13 cellular contexts compared by ENCODE assay signal in the genomic region with DNA sequence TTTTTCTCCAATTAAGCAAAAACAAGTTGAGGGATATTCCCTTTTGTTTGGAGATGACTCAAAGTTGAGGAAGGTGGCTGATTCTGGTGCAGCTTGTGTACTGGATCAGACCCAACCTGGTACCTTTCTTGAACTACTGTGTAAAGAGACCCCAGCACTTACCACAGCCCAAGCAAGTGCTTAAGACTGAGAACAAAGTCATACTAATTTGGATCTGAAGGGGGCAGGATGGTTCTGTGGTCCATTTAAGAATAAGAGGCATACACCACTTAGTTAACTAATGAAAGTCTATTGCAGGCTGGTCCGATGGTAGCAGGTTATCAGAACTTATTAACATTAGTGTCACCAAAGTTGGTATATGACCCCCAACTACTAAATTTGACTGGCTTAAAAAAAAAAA. TPM values are rescaled to one million over a fixed set of nuclear protein-coding genes. Genes with fewer than 3 reads are reported as not detected.
DNase-seq lines count a peak whose midpoint lies in the region; ATAC-seq and TF ChIP-seq lines count a peak whose summit lies in the region.
"Had no signal": no experiment of that assay in that cellular context is flagged by ENCODE, and none has a peak within 500 bp of the region (broad histone marks: within the 10 kb centered on the region; RNA-seq: fewer than 3 reads in every experiment).

No MANE protein-coding gene starts in this region.

- peaks cover 15% of the 10 kb centered on the region for H3K27me3 Mint-ChIP-seq in endothelial cell (ENCODE audit: unreplicated experiment)

- peak; percentile 19; the same call in 1 of the 2 replicates for TF ChIP-seq CTCF in OCI-LY3 (IDR thresholded peaks at IDR 0.05; ENCODE audit: low read depth, low read length)
- no peak for TF ChIP-seq CTCF in endothelial cell (IDR thresholded peaks at IDR 0.05; ENCODE audit: unreplicated experiment)

- H2AFZ ChIP-seq in OCI-LY3 (ENCODE audit: low read depth, low read length) = no peak overlapping the region

- H4K20me1 ChIP-seq in OCI-LY3 (ENCODE audit: insufficient read depth, low read length) = no peaks in the 10 kb centered on the region

- DNase-seq in EH (ENCODE audit: low read depth) = peak; percentile 7
- DNase-seq in endothelial cell (ENCODE audit: low spot score) = no peak
- DNase-seq in lung microvascular endothelial cell (ENCODE audit: low read depth in 2 of 2) = peak; percentile 70 to 73
- DNase-seq in NCI-H1436 (lab: John Stamatoyannopoulos, UW) = no peak
- no peak for DNase-seq in NCI-H2029 (lab: John Stamatoyannopoulos, UW)
- DNase-seq: activated CD4-positive, alpha-beta T cell treated with anti-CD3 and anti-CD28 coated beads for 1 hour; activated naive CD8-positive, alpha-beta T cell treated with anti-CD3 and anti-CD28 coated beads, Interleukin-2, amount 50 U/mL, for 24 hours; NCI-H1930; substantia nigra; SW 1271 had no signal

- no peaks in the 10 kb centered on the region for H3K9me3 Mint-ChIP-seq in endothelial cell (ENCODE audit: unreplicated experiment)
- H3K9me3 Mint-ChIP-seq: activated naive CD8-positive, alpha-beta T cell treated with anti-CD3 and anti-CD28 coated beads, Interleukin-2, amount 50 U/mL, for 24 hours had no signal

- H3K4me1 ChIP-seq in OCI-LY3 (ENCODE audit: low read length) = peaks cover 9% of the 10 kb centered on the region

- H3K36me3 Mint-ChIP-seq in endothelial cell (ENCODE audit: low read depth, unreplicated experiment) = peaks cover 80% of the 10 kb centered on the region

- H3K36me3 ChIP-seq in OCI-LY3 (replicated peaks; ENCODE audit: low read depth, low read length) = no peaks in the 10 kb centered on the region

- H3K9ac ChIP-seq in OCI-LY3 (ENCODE audit: low read length) = no peak overlapping the region

- peaks cover 84% of the 10 kb centered on the region for H3K4me1 Mint-ChIP-seq in endothelial cell (ENCODE audit: unreplicated experiment)

- H3K27ac ChIP-seq in OCI-LY3 (ENCODE audit: low read length) = no peak overlapping the region
- H3K27ac ChIP-seq: skin epidermis had no signal

- H3K79me2 ChIP-seq in OCI-LY3 (ENCODE audit: low read length) = no peaks in the 10 kb centered on the region

- H3K4me3 ChIP-seq in OCI-LY3 (ENCODE audit: low read length) = no peak overlapping the region
- H3K4me3 ChIP-seq: skin epidermis had no signal

- no peak overlapping the region for H3K27ac Mint-ChIP-seq in endothelial cell (ENCODE audit: unreplicated experiment)
- H3K27ac Mint-ChIP-seq: activated naive CD8-positive, alpha-beta T cell treated with anti-CD3 and anti-CD28 coated beads, Interleukin-2, amount 50 U/mL, for 24 hours had no signal

- H3K4me3 Mint-ChIP-seq in endothelial cell (ENCODE audit: unreplicated experiment) = peak overlapping the region; percentile 79
- H3K4me3 Mint-ChIP-seq: activated naive CD8-positive, alpha-beta T cell treated with anti-CD3 and anti-CD28 coated beads, Interleukin-2, amount 50 U/mL, for 24 hours had no signal

- ATAC-seq in GM21576 (IDR thresholded peaks at IDR 0.05; ENCODE audit: unreplicated experiment) = no peak
- ATAC-seq: activated naive CD8-positive, alpha-beta T cell treated with anti-CD3 and anti-CD28 coated beads, Interleukin-2, amount 50 U/mL, for 24 hours had no signal

- H3K4me2 ChIP-seq in OCI-LY3 (ENCODE audit: low read length) = no peak overlapping the region

- no peaks in the 10 kb centered on the region for H3K9me3 ChIP-seq in OCI-LY3 (ENCODE audit: insufficient read depth, low read length)

- H3K27me3 ChIP-seq in OCI-LY3 (ENCODE audit: low read depth, low read length) = no peaks in the 10 kb centered on the region

RNA-seq across cellular contexts. Expression of a gene that starts 6.3 kb away (rescaled TPM):
- total RNA-seq in endothelial cell (ENCODE audit: unreplicated experiment) = 346 TPM
- 39.7 and 77.2 TPM in 2 replicates for total RNA-seq in lung microvascular endothelial cell

RNA-seq across cellular contexts. Expression of a gene that starts 50.7 kb away (rescaled TPM):
- 51.6 TPM for total RNA-seq in endothelial cell (ENCODE audit: unreplicated experiment)
- 13.5 and 26.6 TPM in 2 replicates for total RNA-seq in lung microvascular endothelial cell

RNA-seq across cellular contexts. Expression of a gene that starts 55.6 kb away (rescaled TPM):
- total RNA-seq in endothelial cell (ENCODE audit: unreplicated experiment) (58.1 TPM), lung microvascular endothelial cell (9.5 and 16.8 TPM in 2 replicates)

Comparison
In these comparisons a context has a peak if more than half of its experiments do, and no peak if none do; other contexts are left out.
1. DNase-seq: peak in EH (single experiment) and lung microvascular endothelial cell (2 of 2); none in endothelial cell (single experiment), NCI-H1436 (single experiment) and NCI-H2029 (single experiment).